In the genomic region with DNA sequence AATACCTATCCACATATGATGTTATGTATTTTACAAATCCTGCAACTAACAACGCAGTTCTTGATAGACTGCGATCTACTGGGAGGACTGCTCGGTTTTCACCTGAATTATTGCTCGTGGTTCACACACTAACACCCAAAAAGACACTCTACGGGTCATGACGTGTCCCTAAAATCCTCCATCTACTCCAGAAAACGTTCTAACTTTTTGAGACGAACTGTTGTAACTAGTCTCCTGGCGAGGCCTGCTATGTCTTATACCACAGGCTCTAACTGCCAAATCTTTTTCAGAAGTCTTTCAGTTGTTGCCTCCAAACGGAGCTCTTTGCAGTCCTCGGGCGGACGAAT, we compare ENCODE assay signal across 1 cellular context.
TF ChIP-seq lines count a peak whose summit lies in the region.

No MANE protein-coding gene starts in this region.

TF ChIP-seq in K562, 482 proteins besides CTCF, POLR2A, EP300 and RAD21:
- TF ChIP-seq, protein P1, sequence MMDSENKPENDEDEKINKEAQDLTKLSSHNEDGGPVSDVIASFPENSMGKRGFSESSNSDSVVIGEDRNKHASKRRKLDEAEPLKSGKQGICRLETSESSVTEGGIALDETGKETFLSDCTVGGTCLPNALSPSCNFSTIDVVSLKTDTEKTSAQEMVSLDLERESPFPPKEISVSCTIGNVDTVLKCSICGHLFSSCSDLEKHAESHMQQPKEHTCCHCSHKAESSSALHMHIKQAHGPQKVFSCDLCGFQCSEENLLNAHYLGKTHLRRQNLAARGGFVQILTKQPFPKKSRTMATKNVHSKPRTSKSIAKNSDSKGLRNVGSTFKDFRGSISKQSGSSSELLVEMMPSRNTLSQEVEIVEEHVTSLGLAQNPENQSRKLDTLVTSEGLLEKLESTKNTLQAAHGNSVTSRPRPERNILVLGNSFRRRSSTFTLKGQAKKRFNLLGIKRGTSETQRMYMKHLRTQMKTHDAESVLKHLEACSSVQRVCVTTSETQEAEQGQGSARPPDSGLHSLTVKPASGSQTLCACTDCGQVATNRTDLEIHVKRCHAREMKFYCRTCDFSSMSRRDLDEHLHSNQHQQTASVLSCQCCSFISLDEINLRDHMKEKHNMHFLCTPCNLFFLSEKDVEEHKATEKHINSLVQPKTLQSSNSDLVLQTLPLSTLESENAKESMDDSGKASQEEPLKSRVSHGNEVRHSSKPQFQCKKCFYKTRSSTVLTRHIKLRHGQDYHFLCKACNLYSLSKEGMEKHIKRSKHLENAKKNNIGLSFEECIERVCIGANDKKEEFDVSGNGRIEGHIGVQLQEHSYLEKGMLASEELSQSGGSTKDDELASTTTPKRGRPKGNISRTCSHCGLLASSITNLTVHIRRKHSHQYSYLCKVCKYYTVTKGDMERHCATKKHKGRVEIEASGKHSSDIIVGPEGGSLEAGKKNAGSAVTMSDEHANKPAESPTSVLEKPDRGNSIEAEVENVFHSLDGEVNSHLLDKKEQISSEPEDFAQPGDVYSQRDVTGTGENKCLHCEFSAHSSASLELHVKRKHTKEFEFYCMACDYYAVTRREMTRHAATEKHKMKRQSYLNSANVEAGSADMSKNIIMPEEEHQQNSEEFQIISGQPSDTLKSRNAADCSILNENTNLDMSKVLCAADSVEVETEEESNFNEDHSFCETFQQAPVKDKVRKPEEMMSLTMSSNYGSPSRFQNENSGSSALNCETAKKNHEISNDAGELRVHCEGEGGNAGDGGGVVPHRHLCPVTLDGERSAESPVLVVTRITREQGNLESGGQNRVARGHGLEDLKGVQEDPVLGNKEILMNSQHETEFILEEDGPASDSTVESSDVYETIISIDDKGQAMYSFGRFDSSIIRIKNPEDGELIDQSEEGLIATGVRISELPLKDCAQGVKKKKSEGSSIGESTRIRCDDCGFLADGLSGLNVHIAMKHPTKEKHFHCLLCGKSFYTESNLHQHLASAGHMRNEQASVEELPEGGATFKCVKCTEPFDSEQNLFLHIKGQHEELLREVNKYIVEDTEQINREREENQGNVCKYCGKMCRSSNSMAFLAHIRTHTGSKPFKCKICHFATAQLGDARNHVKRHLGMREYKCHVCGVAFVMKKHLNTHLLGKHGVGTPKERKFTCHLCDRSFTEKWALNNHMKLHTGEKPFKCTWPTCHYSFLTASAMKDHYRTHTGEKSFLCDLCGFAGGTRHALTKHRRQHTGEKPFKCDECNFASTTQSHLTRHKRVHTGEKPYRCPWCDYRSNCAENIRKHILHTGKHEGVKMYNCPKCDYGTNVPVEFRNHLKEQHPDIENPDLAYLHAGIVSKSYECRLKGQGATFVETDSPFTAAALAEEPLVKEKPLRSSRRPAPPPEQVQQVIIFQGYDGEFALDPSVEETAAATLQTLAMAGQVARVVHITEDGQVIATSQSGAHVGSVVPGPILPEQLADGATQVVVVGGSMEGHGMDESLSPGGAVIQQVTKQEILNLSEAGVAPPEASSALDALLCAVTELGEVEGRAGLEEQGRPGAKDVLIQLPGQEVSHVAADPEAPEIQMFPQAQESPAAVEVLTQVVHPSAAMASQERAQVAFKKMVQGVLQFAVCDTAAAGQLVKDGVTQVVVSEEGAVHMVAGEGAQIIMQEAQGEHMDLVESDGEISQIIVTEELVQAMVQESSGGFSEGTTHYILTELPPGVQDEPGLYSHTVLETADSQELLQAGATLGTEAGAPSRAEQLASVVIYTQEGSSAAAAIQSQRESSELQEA (IDR thresholded peaks at IDR 0.05; ENCODE audit: low read depth): peak; percentile 58; the same call in 1 of the 2 replicates
- TF ChIP-seq SMARCA4 (IDR thresholded peaks at IDR 0.05): peak; percentile 12; the same call in 1 of the 2 replicates
- TF ChIP-seq, protein P2, sequence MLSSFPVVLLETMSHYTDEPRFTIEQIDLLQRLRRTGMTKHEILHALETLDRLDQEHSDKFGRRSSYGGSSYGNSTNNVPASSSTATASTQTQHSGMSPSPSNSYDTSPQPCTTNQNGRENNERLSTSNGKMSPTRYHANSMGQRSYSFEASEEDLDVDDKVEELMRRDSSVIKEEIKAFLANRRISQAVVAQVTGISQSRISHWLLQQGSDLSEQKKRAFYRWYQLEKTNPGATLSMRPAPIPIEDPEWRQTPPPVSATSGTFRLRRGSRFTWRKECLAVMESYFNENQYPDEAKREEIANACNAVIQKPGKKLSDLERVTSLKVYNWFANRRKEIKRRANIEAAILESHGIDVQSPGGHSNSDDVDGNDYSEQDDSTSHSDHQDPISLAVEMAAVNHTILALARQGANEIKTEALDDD (IDR thresholded peaks at IDR 0.05): peak; percentile 61
- peak; percentile 21 for TF ChIP-seq HDAC3 (IDR thresholded peaks at IDR 0.05; ENCODE audit: borderline replicate concordance, partially characterized antibody)
- TF ChIP-seq, protein P3, sequence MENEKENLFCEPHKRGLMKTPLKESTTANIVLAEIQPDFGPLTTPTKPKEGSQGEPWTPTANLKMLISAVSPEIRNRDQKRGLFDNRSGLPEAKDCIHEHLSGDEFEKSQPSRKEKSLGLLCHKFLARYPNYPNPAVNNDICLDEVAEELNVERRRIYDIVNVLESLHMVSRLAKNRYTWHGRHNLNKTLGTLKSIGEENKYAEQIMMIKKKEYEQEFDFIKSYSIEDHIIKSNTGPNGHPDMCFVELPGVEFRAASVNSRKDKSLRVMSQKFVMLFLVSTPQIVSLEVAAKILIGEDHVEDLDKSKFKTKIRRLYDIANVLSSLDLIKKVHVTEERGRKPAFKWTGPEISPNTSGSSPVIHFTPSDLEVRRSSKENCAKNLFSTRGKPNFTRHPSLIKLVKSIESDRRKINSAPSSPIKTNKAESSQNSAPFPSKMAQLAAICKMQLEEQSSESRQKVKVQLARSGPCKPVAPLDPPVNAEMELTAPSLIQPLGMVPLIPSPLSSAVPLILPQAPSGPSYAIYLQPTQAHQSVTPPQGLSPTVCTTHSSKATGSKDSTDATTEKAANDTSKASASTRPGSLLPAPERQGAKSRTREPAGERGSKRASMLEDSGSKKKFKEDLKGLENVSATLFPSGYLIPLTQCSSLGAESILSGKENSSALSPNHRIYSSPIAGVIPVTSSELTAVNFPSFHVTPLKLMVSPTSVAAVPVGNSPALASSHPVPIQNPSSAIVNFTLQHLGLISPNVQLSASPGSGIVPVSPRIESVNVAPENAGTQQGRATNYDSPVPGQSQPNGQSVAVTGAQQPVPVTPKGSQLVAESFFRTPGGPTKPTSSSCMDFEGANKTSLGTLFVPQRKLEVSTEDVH (IDR thresholded peaks at IDR 0.05; ENCODE audit: low read depth, partially characterized antibody): peak; percentile 16
- no peak for TF ChIP-seq ZKSCAN1 (IDR thresholded peaks at IDR 0.05; ENCODE audit: low read depth, low read length)
- TF ChIP-seq, protein P4, sequence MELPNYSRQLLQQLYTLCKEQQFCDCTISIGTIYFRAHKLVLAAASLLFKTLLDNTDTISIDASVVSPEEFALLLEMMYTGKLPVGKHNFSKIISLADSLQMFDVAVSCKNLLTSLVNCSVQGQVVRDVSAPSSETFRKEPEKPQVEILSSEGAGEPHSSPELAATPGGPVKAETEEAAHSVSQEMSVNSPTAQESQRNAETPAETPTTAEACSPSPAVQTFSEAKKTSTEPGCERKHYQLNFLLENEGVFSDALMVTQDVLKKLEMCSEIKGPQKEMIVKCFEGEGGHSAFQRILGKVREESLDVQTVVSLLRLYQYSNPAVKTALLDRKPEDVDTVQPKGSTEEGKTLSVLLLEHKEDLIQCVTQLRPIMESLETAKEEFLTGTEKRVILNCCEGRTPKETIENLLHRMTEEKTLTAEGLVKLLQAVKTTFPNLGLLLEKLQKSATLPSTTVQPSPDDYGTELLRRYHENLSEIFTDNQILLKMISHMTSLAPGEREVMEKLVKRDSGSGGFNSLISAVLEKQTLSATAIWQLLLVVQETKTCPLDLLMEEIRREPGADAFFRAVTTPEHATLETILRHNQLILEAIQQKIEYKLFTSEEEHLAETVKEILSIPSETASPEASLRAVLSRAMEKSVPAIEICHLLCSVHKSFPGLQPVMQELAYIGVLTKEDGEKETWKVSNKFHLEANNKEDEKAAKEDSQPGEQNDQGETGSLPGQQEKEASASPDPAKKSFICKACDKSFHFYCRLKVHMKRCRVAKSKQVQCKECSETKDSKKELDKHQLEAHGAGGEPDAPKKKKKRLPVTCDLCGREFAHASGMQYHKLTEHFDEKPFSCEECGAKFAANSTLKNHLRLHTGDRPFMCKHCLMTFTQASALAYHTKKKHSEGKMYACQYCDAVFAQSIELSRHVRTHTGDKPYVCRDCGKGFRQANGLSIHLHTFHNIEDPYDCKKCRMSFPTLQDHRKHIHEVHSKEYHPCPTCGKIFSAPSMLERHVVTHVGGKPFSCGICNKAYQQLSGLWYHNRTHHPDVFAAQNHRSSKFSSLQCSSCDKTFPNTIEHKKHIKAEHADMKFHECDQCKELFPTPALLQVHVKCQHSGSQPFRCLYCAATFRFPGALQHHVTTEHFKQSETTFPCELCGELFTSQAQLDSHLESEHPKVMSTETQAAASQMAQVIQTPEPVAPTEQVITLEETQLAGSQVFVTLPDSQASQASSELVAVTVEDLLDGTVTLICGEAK (IDR thresholded peaks at IDR 0.05): 0 out of 2 replicates have a peak, but pooled peaks have one; percentile 21
- TF ChIP-seq, protein P4 (CRISPR knock-in tag; IDR thresholded peaks at IDR 0.05): no peak
- TF ChIP-seq, protein P5, sequence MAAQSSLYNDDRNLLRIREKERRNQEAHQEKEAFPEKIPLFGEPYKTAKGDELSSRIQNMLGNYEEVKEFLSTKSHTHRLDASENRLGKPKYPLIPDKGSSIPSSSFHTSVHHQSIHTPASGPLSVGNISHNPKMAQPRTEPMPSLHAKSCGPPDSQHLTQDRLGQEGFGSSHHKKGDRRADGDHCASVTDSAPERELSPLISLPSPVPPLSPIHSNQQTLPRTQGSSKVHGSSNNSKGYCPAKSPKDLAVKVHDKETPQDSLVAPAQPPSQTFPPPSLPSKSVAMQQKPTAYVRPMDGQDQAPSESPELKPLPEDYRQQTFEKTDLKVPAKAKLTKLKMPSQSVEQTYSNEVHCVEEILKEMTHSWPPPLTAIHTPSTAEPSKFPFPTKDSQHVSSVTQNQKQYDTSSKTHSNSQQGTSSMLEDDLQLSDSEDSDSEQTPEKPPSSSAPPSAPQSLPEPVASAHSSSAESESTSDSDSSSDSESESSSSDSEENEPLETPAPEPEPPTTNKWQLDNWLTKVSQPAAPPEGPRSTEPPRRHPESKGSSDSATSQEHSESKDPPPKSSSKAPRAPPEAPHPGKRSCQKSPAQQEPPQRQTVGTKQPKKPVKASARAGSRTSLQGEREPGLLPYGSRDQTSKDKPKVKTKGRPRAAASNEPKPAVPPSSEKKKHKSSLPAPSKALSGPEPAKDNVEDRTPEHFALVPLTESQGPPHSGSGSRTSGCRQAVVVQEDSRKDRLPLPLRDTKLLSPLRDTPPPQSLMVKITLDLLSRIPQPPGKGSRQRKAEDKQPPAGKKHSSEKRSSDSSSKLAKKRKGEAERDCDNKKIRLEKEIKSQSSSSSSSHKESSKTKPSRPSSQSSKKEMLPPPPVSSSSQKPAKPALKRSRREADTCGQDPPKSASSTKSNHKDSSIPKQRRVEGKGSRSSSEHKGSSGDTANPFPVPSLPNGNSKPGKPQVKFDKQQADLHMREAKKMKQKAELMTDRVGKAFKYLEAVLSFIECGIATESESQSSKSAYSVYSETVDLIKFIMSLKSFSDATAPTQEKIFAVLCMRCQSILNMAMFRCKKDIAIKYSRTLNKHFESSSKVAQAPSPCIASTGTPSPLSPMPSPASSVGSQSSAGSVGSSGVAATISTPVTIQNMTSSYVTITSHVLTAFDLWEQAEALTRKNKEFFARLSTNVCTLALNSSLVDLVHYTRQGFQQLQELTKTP (IDR thresholded peaks at IDR 0.05; ENCODE audit: low read depth in 1 of 2, partially characterized antibody in 2 of 2): peak; percentile 47 to 61
- TF ChIP-seq PHF20 (IDR thresholded peaks at IDR 0.05; ENCODE audit: partially characterized antibody): no peak
- TF ChIP-seq PML (IDR thresholded peaks at IDR 0.05; ENCODE audit: low read length): peak; percentile 34
- TF ChIP-seq CHD4 (IDR thresholded peaks at IDR 0.05; ENCODE audit: insufficient read depth, insufficient replicate concordance, low read depth, low read length, poor library complexity, severe bottlenecking): no peak
- TF ChIP-seq ZNF668 (CRISPR knock-in tag; IDR thresholded peaks at IDR 0.05): no peak
- TF ChIP-seq, protein P6, sequence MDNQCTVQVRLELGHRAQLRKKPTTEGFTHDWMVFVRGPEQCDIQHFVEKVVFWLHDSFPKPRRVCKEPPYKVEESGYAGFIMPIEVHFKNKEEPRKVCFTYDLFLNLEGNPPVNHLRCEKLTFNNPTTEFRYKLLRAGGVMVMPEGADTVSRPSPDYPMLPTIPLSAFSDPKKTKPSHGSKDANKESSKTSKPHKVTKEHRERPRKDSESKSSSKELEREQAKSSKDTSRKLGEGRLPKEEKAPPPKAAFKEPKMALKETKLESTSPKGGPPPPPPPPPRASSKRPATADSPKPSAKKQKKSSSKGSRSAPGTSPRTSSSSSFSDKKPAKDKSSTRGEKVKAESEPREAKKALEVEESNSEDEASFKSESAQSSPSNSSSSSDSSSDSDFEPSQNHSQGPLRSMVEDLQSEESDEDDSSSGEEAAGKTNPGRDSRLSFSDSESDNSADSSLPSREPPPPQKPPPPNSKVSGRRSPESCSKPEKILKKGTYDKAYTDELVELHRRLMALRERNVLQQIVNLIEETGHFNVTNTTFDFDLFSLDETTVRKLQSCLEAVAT (IDR thresholded peaks at IDR 0.05): 0 out of 4 replicates have a peak, but pooled peaks of 1 of the 2 experiments have one; percentile 12
TF ChIP-seq in K562: peak in this region for 9.
